Comparison of ENCODE assay signal across 22 cellular contexts in genomic region chr3:105197863-105198262, GRCh38.
A peak's percentile ranks its signal among the peaks of the same experiment; 100 is the strongest.
DNase-seq lines count a peak whose midpoint lies in the region; ATAC-seq, FAIRE-seq and TF ChIP-seq lines count a peak whose summit lies in the region.
"Had no signal": no experiment of that assay in that cellular context is flagged by ENCODE, and none has a peak within 500 bp of the region (broad histone marks: within the 10 kb centered on the region; RNA-seq: fewer than 3 reads in every experiment).

No MANE protein-coding gene starts in this region.

- H3K9ac ChIP-seq in OCI-LY3 (ENCODE audit: low read length) = no peak overlapping the region
- H3K9ac ChIP-seq: BLaER1 had no signal

- H3K4me3 ChIP-seq in OCI-LY3 (ENCODE audit: low read length) = peak overlapping the region; percentile 23; the same call in 1 of the 2 replicates
- no peak overlapping the region for H3K4me3 ChIP-seq in osteoblast (ENCODE audit: insufficient read depth, low read length)
- no peak overlapping the region for H3K4me3 ChIP-seq in BE2C (ENCODE audit: low read depth, low read length)
- H3K4me3 ChIP-seq: A549, BLaER1, HAP-1, K562 had no signal

- no peaks in the 10 kb centered on the region for H3K36me3 Mint-ChIP-seq in activated T-cell treated with anti-CD3 and anti-CD28 coated beads, Interleukin-2, amount 50 U/mL, for 72 hours (ENCODE audit: insufficient read depth in 2 of 2)
- H3K36me3 Mint-ChIP-seq: CD14-positive monocyte; CD8-positive, alpha-beta T cell had no signal

- H3K4me2 ChIP-seq in OCI-LY3 (ENCODE audit: low read length) = peak overlapping the region; percentile 60
- no peak overlapping the region for H3K4me2 ChIP-seq in osteoblast (ENCODE audit: insufficient read depth, low read length)
- H3K4me2 ChIP-seq: A549, BLaER1 had no signal

- H3K9me3 ChIP-seq in OCI-LY3 (ENCODE audit: insufficient read depth, low read length) (no peaks in the 10 kb centered on the region), osteoblast (ENCODE audit: low read depth, low read length) (no peaks in the 10 kb centered on the region), BE2C (no peaks in the 10 kb centered on the region)
- H3K9me3 ChIP-seq: A549, BLaER1, HAP-1 had no signal

- FAIRE-seq in HTR-8/SVneo (lab: Jason Lieb, UNC) = no peak
- FAIRE-seq: A549, GM12892, K562 had no signal

- peak overlapping the region; percentile 28; the same call in 1 of the 2 replicates for H2AFZ ChIP-seq in OCI-LY3 (ENCODE audit: low read depth, low read length)
- H2AFZ ChIP-seq in osteoblast (ENCODE audit: low read length) = peak overlapping the region; percentile 5

- H3K9me3 Mint-ChIP-seq in activated T-cell treated with anti-CD3 and anti-CD28 coated beads, Interleukin-2, amount 50 U/mL, for 72 hours = peaks cover 0 to under 1% of the 10 kb centered on the region in 2 donors
- H3K9me3 Mint-ChIP-seq: CD8-positive, alpha-beta T cell had no signal

- no peak overlapping the region for H3K27ac Mint-ChIP-seq in activated T-cell treated with anti-CD3 and anti-CD28 coated beads, Interleukin-2, amount 50 U/mL, for 72 hours
- H3K27ac Mint-ChIP-seq: CD8-positive, alpha-beta T cell had no signal

- H3K4me1 ChIP-seq in OCI-LY3 (ENCODE audit: low read length) (peaks cover 17% of the 10 kb centered on the region), osteoblast (ENCODE audit: insufficient read depth, low read length) (peaks cover 7% of the 10 kb centered on the region), BE2C (peaks cover 6% of the 10 kb centered on the region; the same call in 1 of the 2 replicates)
- H3K4me1 ChIP-seq: BLaER1, HAP-1 had no signal

- peak; percentile 16 for DNase-seq in DMS 273 (lab: John Stamatoyannopoulos, UW; ENCODE audit: unreplicated experiment)
- DNase-seq in DMS 273 treated with DMSO at 0.1 percent for 48 hours (lab: John Stamatoyannopoulos, UW) = no peak
- no peak for DNase-seq in osteoblast (ENCODE audit: insufficient read length, low spot score, missing footprints)
- DNase-seq in activated T-cell treated with anti-CD3 and anti-CD28 coated beads, Interleukin-2, amount 50 U/mL, for 72 hours = no peak
- DNase-seq in HTR-8/SVneo (ENCODE audit: insufficient read length, low spot score) = no peak
- no peak for DNase-seq in BE2C
- DNase-seq: AML-193; CD8-positive, alpha-beta T cell; COR-L47; DMS153; DMS79; GDM1; IMR-90 had no signal

- H3K27me3 ChIP-seq in OCI-LY3 (ENCODE audit: low read depth, low read length) (no peaks in the 10 kb centered on the region), osteoblast (ENCODE audit: insufficient read depth, low read length) (no peaks in the 10 kb centered on the region), BE2C (no peaks in the 10 kb centered on the region)
- H3K27me3 ChIP-seq: BLaER1 had no signal

- no peak for ATAC-seq in activated T-cell treated with anti-CD3 and anti-CD28 coated beads, Interleukin-2, amount 50 U/mL, for 72 hours (replicated peaks in 1 of 2)
- ATAC-seq: A549; CD8-positive, alpha-beta T cell; K562 had no signal

- H3K4me1 Mint-ChIP-seq in activated T-cell treated with anti-CD3 and anti-CD28 coated beads, Interleukin-2, amount 50 U/mL, for 72 hours (ENCODE audit: low read depth) = no peaks in the 10 kb centered on the region
- H3K4me1 Mint-ChIP-seq: CD14-positive monocyte had no signal

- H3K79me2 ChIP-seq in OCI-LY3 (ENCODE audit: low read length) = no peaks in the 10 kb centered on the region
- no peaks in the 10 kb centered on the region for H3K79me2 ChIP-seq in osteoblast (ENCODE audit: insufficient read depth, low read length)

- no peaks in the 10 kb centered on the region for H4K20me1 ChIP-seq in OCI-LY3 (ENCODE audit: insufficient read depth, low read length)
- no peaks in the 10 kb centered on the region for H4K20me1 ChIP-seq in osteoblast (ENCODE audit: insufficient read depth, low read length)
- H4K20me1 ChIP-seq: BLaER1 had no signal

- no peaks in the 10 kb centered on the region for H3K36me3 ChIP-seq in OCI-LY3 (replicated peaks; ENCODE audit: low read depth, low read length)
- no peaks in the 10 kb centered on the region for H3K36me3 ChIP-seq in osteoblast (ENCODE audit: insufficient read depth, low read length)
- no peaks in the 10 kb centered on the region for H3K36me3 ChIP-seq in BE2C
- H3K36me3 ChIP-seq: BLaER1, HAP-1 had no signal

- no peak overlapping the region for H3K27ac ChIP-seq in OCI-LY3 (ENCODE audit: low read length)
- no peak overlapping the region for H3K27ac ChIP-seq in osteoblast (ENCODE audit: low read depth, low read length)
- H3K27ac ChIP-seq: 22Rv1, A549, BLaER1, HL-60 had no signal

- no peaks in the 10 kb centered on the region for H3K27me3 Mint-ChIP-seq in activated T-cell treated with anti-CD3 and anti-CD28 coated beads, Interleukin-2, amount 50 U/mL, for 72 hours (ENCODE audit: low read depth)

- no peak overlapping the region for H3K4me3 Mint-ChIP-seq in activated T-cell treated with anti-CD3 and anti-CD28 coated beads, Interleukin-2, amount 50 U/mL, for 72 hours
- H3K4me3 Mint-ChIP-seq: CD14-positive monocyte; CD8-positive, alpha-beta T cell had no signal

- no peak for TF ChIP-seq CTCF in OCI-LY3 (IDR thresholded peaks at IDR 0.05; ENCODE audit: low read depth, low read length)
- TF ChIP-seq CTCF in osteoblast (IDR thresholded peaks at IDR 0.05; ENCODE audit: extremely low read depth, low read depth, low read length) = no peak
- TF ChIP-seq CTCF in BE2C (IDR thresholded peaks at IDR 0.05; ENCODE audit: low read depth, low read length) = no peak
